In genomic region chr10:102835007-102835482, GRCh38 we compare ENCODE assay signal across 2 cellular contexts.
TF ChIP-seq lines count a peak whose summit lies in the region.

No MANE protein-coding gene starts in this region.

TF ChIP-seq in GM23338, 12 proteins besides CTCF, POLR2A, EP300 and RAD21:
- no peak for TF ChIP-seq ZNF462 (CRISPR knock-in tag; IDR thresholded peaks at IDR 0.05)
- no peak for TF ChIP-seq CREB1 (CRISPR knock-in tag; IDR thresholded peaks at IDR 0.05; ENCODE audit: low read depth)
- no peak for TF ChIP-seq REST (IDR thresholded peaks at IDR 0.05; ENCODE audit: unreplicated experiment)
- no peak for TF ChIP-seq EZH2phosphoT487 (IDR thresholded peaks at IDR 0.05; ENCODE audit: unreplicated experiment)
- no peak for TF ChIP-seq STAT1 (IDR thresholded peaks at IDR 0.05; ENCODE audit: unreplicated experiment)
- no peak for TF ChIP-seq POLR2AphosphoS5 (IDR thresholded peaks at IDR 0.05; ENCODE audit: low read depth)
- TF ChIP-seq ZNF331 (CRISPR knock-in tag; IDR thresholded peaks at IDR 0.05; ENCODE audit: low read depth): no peak
- no peak for TF ChIP-seq EZH2 (IDR thresholded peaks at IDR 0.05; ENCODE audit: low read depth, unreplicated experiment)
- TF ChIP-seq NANOG (IDR thresholded peaks at IDR 0.05; ENCODE audit: borderline replicate concordance): no peak
- TF ChIP-seq JUNB (IDR thresholded peaks at IDR 0.05; ENCODE audit: unreplicated experiment): no peak
- TF ChIP-seq ETS1 (IDR thresholded peaks at IDR 0.05): no peak
- no peak for TF ChIP-seq ZNF114 (CRISPR knock-in tag; IDR thresholded peaks at IDR 0.05)
TF ChIP-seq in GM23338: peak in this region for 0.

TF ChIP-seq in GM12878, 131 proteins besides CTCF, POLR2A, EP300 and RAD21:
- TF ChIP-seq YBX1 (IDR thresholded peaks at IDR 0.05) (no peak), NFYA (IDR thresholded peaks at IDR 0.05; ENCODE audit: borderline replicate concordance, low read depth, low read length) (no peak), SMC3 (IDR thresholded peaks at IDR 0.05; ENCODE audit: borderline replicate concordance, low read length) (peak; percentile 88), SIN3A (IDR thresholded peaks at IDR 0.05; ENCODE audit: low read depth, low read length) (no peak), CBX3 (IDR thresholded peaks at IDR 0.05; ENCODE audit: borderline replicate concordance, low read depth) (no peak), HDGF (IDR thresholded peaks at IDR 0.05) (0 out of 2 replicates have a peak, but pooled peaks have one; percentile 23), ZBTB33 (IDR thresholded peaks at IDR 0.05) (no peak), MLLT1 (IDR thresholded peaks at IDR 0.05) (no peak), IKZF1 (conservative IDR thresholded peaks at IDR 0.05) (peak; percentile 18; the same call in 1 of the 2 replicates), RUNX3 (IDR thresholded peaks at IDR 0.05; ENCODE audit: low read length) (no peak), YY1 (IDR thresholded peaks at IDR 0.05; ENCODE audit: low read depth, low read length) (peak; percentile 57), IRF4 (IDR thresholded peaks at IDR 0.05; ENCODE audit: low read depth, low read length) (peak; percentile 56; the same call in 1 of the 2 replicates), IKZF2 (IDR thresholded peaks at IDR 0.05) (no peak)
